Comparison of ENCODE assay signal across 6 cellular contexts in the genomic region with DNA sequence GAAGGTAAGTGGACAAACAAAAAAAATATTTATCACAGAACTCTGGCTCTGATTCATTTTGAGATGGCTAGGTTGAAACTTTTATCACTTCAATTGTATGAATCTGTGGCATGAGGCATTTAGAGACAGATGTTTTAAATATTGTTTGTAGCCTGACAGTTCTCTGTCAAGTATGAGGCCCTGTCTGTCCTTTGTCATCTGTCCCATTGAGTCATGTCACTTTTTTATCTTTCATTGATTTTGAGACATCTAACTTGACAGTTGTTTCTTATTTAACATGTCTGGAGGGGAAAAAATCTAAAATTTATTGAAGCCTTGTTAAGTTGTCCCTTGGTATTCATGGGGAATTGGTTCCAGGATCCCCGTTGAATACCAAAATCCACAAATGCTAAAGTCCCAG.
"Had no signal": no experiment of that assay in that cellular context is flagged by ENCODE, and none has a peak within 500 bp of the region (broad histone marks: within the 10 kb centered on the region; RNA-seq: fewer than 3 reads in every experiment).

No MANE protein-coding gene starts in this region.

- H3K27ac ChIP-seq: HL-60 had no signal

- ATAC-seq: HepG2, K562 had no signal

- H3K4me3 ChIP-seq: K562 had no signal

- DNase-seq: IMR-90, KBM-7, KG1 had no signal
